ENCODE assay signal across 8 cellular contexts in genomic region chr5:52799358-52799982, GRCh38.
DNase-seq lines count a peak whose midpoint lies in the region; ATAC-seq lines count a peak whose summit lies in the region.

No MANE protein-coding gene starts in this region.

- H3K27ac Mint-ChIP-seq in activated naive CD4-positive, alpha-beta T cell treated with anti-CD3 and anti-CD28 coated beads, Interleukin-2, amount 10 ng/mL, durations not matched to agents 7 days and 5 days, result peak overlapping the region; percentile 91

- DNase-seq in activated naive CD4-positive, alpha-beta T cell treated with anti-CD3 and anti-CD28 coated beads, Interleukin-2, amount 10 ng/mL, durations not matched to agents 7 days and 5 days, result no peak
- DNase-seq in activated naive CD4-positive, alpha-beta T cell treated with anti-CD3 and anti-CD28 coated beads, Interleukin-2, amount 50 U/mL, for 16 hours, result no peak
- DNase-seq in NCI-H69 (lab: John Stamatoyannopoulos, UW) (peak; percentile 47), caudate nucleus (lab: John Stamatoyannopoulos, UW) (peak in 7 of 61 donors; percentile 11 to 68 (median 47)), left kidney (ENCODE audit: low read depth, low spot score) (peak; percentile 88), substantia nigra (lab: John Stamatoyannopoulos, UW) (peak in 13 of 49 donors; percentile 21 to 58 (median 34)), NCI-H524 treated with DMSO at 0.1 percent for 48 hours (lab: John Stamatoyannopoulos, UW) (no peak)

- H3K9me3 Mint-ChIP-seq in activated naive CD4-positive, alpha-beta T cell treated with anti-CD3 and anti-CD28 coated beads, Interleukin-2, amount 10 ng/mL, durations not matched to agents 7 days and 5 days, result no peaks in the 10 kb centered on the region

- CTCF ChIA-PET in activated naive CD4-positive, alpha-beta T cell treated with anti-CD3 and anti-CD28 coated beads, Interleukin-2, amount 10 ng/mL, durations not matched to agents 7 days and 5 days (lab: Charles Lee), result interaction anchor here (0.7 to 2.6 kb wide), 10 partner anchors 10 to 1840 kb away, joined by 3 to 17 read pairs (median 7); partner anchors contain the start of genes ITGA1 and PELO

- peaks cover 16% of the 10 kb centered on the region for H3K36me3 Mint-ChIP-seq in activated naive CD4-positive, alpha-beta T cell treated with anti-CD3 and anti-CD28 coated beads, Interleukin-2, amount 10 ng/mL, durations not matched to agents 7 days and 5 days

- ATAC-seq in HG02678 (IDR thresholded peaks at IDR 0.05; ENCODE audit: unreplicated experiment), result peak; percentile 32

- H3K27ac ChIP-seq in caudate nucleus (ENCODE audit: low read depth, low read length) (peak overlapping the region; percentile 74), substantia nigra (ENCODE audit: low read depth, low read length, poor library complexity, severe bottlenecking) (peak overlapping the region; percentile 88)

- peaks cover 12% of the 10 kb centered on the region for H3K27me3 Mint-ChIP-seq in activated naive CD4-positive, alpha-beta T cell treated with anti-CD3 and anti-CD28 coated beads, Interleukin-2, amount 10 ng/mL, durations not matched to agents 7 days and 5 days

- peak overlapping the region; percentile 86 for H3K4me3 Mint-ChIP-seq in activated naive CD4-positive, alpha-beta T cell treated with anti-CD3 and anti-CD28 coated beads, Interleukin-2, amount 10 ng/mL, durations not matched to agents 7 days and 5 days

- peaks cover 56% of the 10 kb centered on the region for H3K4me1 Mint-ChIP-seq in activated naive CD4-positive, alpha-beta T cell treated with anti-CD3 and anti-CD28 coated beads, Interleukin-2, amount 10 ng/mL, durations not matched to agents 7 days and 5 days

Comparison
In these comparisons a context has a peak if more than half of its experiments do, and no peak if none do; other contexts are left out.
1. DNase-seq: peak in NCI-H69 (single experiment) and left kidney (single experiment); none in activated naive CD4-positive, alpha-beta T cell treated with anti-CD3 and anti-CD28 coated beads, Interleukin-2, amount 10 ng/mL, durations not matched to agents 7 days and 5 days (single experiment), activated naive CD4-positive, alpha-beta T cell treated with anti-CD3 and anti-CD28 coated beads, Interleukin-2, amount 50 U/mL, for 16 hours (single experiment) and NCI-H524 treated with DMSO at 0.1 percent for 48 hours (single experiment).